ENCODE assay signal across 1 cellular context in the genomic region with DNA sequence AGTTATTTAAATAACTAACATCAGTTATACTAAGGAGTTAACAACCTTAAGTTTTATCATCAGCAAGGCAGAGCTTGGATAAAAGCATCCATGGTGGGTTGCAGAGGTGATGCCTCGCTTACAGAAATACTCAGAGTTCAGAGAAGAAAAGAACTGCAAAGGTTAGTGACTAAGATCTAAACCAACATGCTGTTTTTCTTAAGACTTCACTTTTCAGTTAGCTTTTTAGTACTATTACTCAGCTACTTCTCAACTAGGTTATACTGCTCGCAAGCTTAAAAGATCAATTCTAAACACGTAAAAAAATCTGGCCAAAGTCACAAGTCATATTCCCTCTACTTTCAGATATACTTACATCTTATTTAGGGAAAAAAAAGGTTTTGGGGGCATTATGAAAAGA.
TF ChIP-seq lines count a peak whose summit lies in the region.

No MANE protein-coding gene starts in this region.

TF ChIP-seq in K562, 482 proteins besides CTCF, POLR2A, EP300 and RAD21 (continued from another document):
- TF ChIP-seq XRCC5 (IDR thresholded peaks at IDR 0.05; ENCODE audit: low read depth, low read length) (no peak), NR2F6 (CRISPR knock-in tag; IDR thresholded peaks at IDR 0.05) (no peak), HMBOX1 (IDR thresholded peaks at IDR 0.05) (peak; percentile 32; the same call in 1 of the 2 replicates), TRIM28 (IDR thresholded peaks at IDR 0.05) (no peak)
- TF ChIP-seq, protein P1, sequence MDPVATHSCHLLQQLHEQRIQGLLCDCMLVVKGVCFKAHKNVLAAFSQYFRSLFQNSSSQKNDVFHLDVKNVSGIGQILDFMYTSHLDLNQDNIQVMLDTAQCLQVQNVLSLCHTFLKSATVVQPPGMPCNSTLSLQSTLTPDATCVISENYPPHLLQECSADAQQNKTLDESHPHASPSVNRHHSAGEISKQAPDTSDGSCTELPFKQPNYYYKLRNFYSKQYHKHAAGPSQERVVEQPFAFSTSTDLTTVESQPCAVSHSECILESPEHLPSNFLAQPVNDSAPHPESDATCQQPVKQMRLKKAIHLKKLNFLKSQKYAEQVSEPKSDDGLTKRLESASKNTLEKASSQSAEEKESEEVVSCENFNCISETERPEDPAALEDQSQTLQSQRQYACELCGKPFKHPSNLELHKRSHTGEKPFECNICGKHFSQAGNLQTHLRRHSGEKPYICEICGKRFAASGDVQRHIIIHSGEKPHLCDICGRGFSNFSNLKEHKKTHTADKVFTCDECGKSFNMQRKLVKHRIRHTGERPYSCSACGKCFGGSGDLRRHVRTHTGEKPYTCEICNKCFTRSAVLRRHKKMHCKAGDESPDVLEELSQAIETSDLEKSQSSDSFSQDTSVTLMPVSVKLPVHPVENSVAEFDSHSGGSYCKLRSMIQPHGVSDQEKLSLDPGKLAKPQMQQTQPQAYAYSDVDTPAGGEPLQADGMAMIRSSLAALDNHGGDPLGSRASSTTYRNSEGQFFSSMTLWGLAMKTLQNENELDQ (CRISPR knock-in tag; IDR thresholded peaks at IDR 0.05; ENCODE audit: borderline replicate concordance), result no peak
